8 cellular contexts compared by ENCODE assay signal in the genomic region with DNA sequence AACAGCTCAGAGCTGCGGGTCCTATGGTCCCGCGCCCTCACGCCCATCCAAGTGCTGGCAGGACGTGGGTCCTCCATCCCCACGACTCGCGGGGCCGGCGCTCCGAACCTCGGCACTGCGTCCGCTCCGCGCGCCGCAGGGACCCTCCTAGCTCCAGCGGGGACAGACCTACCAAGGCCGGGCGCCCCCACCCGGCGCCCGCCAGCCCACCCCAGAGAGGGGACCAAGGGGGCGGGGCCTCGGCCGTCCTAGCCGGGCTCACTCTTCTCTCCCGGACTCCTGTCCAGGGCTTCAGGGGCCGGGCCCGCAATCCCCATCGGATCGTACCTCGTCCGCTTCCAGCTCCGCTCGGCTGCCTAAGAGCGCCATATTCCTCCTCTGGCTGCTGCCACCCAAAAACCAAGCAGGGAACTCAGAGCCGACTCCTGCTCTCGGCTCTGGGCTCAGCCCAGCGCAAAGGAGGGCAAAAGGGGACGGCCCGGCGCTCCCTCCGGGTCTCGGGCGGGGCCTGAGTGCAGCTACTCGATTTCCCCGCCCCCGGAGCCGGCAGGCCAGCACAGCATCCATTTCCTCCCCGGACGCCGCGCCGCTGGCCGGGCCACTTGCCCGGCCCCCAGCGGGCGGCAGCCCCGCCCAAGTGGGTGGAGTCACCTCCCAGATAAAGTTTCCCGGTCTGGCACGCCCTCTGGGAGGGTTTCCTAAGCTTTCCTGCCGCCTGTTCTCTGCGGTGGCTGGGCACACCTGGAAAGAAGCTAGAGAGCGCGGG. TPM values are rescaled to one million over a fixed set of nuclear protein-coding genes. Genes with fewer than 3 reads are reported as not detected.
DNase-seq lines count a peak whose midpoint lies in the region; ATAC-seq and TF ChIP-seq lines count a peak whose summit lies in the region.

A gene (minus strand): TSS at position 460 of the 766 bp plus-strand sequence. CDS start 91 bp downstream, at position 369.

- H3K27ac ChIP-seq in AG04450 (ENCODE audit: low read depth, low read length): peak within 1 kb of the TSS; percentile 75

- H3K4me3 ChIP-seq in AG04450 (ENCODE audit: low read depth, low read length) (peak within 1 kb of the TSS; percentile 81), choroid plexus epithelial cell (ENCODE audit: low read depth, low read length) (peak within 1 kb of the TSS; percentile 89)

- CTCF ChIA-PET in AG04450 (lab: Charles Lee): interaction anchor here (0.9 to 1.7 kb wide), 4 partner anchors 14 to 120 kb away, joined by 3 to 7 read pairs (median 4); no protein-coding TSS in a partner anchor

- POLR2A ChIA-PET in AG04450 (lab: Yijun Ruan, JAX): interaction anchor here (0.5 to 1.8 kb wide), 6 partner anchors 11 to 108 kb away, joined by 3 to 7 read pairs (median 4); no protein-coding TSS in a partner anchor

- no peaks in the 10 kb centered on the region; the same call in 1 of the 2 replicates for H3K9me3 ChIP-seq in AG04450 (ENCODE audit: control insufficient read depth, insufficient read depth, low read length)

- peak; percentile 69 for DNase-seq in AG04450 (ENCODE audit: low read depth, low spot score)
- peak; percentile 100 for DNase-seq in NCI-H2196 (lab: John Stamatoyannopoulos, UW; ENCODE audit: unreplicated experiment)
- peak; percentile 89 for DNase-seq in choroid plexus epithelial cell (ENCODE audit: low read depth)
- DNase-seq in kidney glomerular epithelial cell (lab: John Stamatoyannopoulos, UW): peak; percentile 84
- DNase-seq in stimulated activated CD4-positive, alpha-beta T cell treated with anti-CD3 and anti-CD28 coated beads, Interleukin-15, amount 100 ng/mL, for 24 hours: peak; percentile 94

- ATAC-seq in GM18873 (IDR thresholded peaks at IDR 0.05; ENCODE audit: low FRiP score, unreplicated experiment) (peak; percentile 94), HG03108 (IDR thresholded peaks at IDR 0.05; ENCODE audit: unreplicated experiment) (peak; percentile 97)
- peak; percentile 89 to 91 for ATAC-seq in activated CD4-positive, CD25-positive, alpha-beta regulatory T cell treated with anti-CD3 and anti-CD28 coated beads, Interleukin-2, amount 50 U/mL, for 24 hours

- H3K27me3 ChIP-seq in AG04450 (ENCODE audit: control insufficient read depth, insufficient read depth, low read length): no peaks in the 10 kb centered on the region

- TF ChIP-seq CTCF in AG04450 (IDR thresholded peaks at IDR 0.05; ENCODE audit: low read depth, low read length): no peak
- TF ChIP-seq CTCF in choroid plexus epithelial cell (conservative IDR thresholded peaks at IDR 0.05; ENCODE audit: low read depth, low read length): no peak

RNA-seq across cellular contexts. Expression of the gene that starts here (rescaled TPM):
- 8.6 and 11.4 TPM in 2 replicates for polyA plus RNA-seq in AG04450 (2011; rRNA removed)
- polyA minus RNA-seq in AG04450 (2011; rRNA and poly(A)+ RNA removed): 18.5 and 20.3 TPM in 2 replicates

Comparison
In these comparisons a context has a peak if more than half of its experiments do, and no peak if none do; other contexts are left out.
1. Peak in every context shown above with its lines: DNase-seq, ATAC-seq, H3K4me3 ChIP-seq and H3K27ac ChIP-seq.